Comparison of ENCODE assay signal across 2 cellular contexts in the genomic region with DNA sequence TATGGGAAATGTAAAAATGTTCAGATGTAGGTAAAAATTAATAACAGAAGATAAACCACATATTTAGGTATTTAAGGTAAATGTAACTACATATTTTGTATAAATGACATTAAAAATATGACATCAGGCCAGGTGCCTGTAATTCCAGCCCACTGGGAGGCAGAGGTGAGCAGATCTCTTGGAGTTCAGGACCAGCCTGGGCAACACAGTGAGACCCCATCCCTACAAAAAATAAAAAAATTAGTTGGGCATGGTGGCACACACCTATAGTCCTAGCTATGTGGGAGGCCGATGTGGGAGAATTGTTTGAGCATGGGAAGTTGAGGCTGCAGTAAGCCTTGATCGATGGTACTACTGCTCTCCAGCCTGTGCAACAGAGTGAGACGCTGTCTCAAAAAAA.
TF ChIP-seq lines count a peak whose summit lies in the region.

No MANE protein-coding gene starts in this region.

TF ChIP-seq in HepG2, 621 proteins besides CTCF, POLR2A, EP300 and RAD21:
- TF ChIP-seq, protein P1, sequence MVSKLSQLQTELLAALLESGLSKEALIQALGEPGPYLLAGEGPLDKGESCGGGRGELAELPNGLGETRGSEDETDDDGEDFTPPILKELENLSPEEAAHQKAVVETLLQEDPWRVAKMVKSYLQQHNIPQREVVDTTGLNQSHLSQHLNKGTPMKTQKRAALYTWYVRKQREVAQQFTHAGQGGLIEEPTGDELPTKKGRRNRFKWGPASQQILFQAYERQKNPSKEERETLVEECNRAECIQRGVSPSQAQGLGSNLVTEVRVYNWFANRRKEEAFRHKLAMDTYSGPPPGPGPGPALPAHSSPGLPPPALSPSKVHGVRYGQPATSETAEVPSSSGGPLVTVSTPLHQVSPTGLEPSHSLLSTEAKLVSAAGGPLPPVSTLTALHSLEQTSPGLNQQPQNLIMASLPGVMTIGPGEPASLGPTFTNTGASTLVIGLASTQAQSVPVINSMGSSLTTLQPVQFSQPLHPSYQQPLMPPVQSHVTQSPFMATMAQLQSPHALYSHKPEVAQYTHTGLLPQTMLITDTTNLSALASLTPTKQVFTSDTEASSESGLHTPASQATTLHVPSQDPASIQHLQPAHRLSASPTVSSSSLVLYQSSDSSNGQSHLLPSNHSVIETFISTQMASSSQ (IDR thresholded peaks at IDR 0.05; ENCODE audit: low read depth) = no peak
- TF ChIP-seq, protein P1 (CRISPR knock-in tag; IDR thresholded peaks at IDR 0.05; ENCODE audit: borderline replicate concordance) = no peak
- TF ChIP-seq ZNF121 (CRISPR knock-in tag; IDR thresholded peaks at IDR 0.05) (peak; percentile 70), MBD4 (IDR thresholded peaks at IDR 0.05; ENCODE audit: borderline replicate concordance, low read length) (no peak)
TF ChIP-seq in HepG2: peak in this region for 1.

TF ChIP-seq in GM23338, 12 proteins besides CTCF, POLR2A, EP300 and RAD21:
- no peak for TF ChIP-seq STAT1 (IDR thresholded peaks at IDR 0.05; ENCODE audit: unreplicated experiment)
- TF ChIP-seq, protein P2, sequence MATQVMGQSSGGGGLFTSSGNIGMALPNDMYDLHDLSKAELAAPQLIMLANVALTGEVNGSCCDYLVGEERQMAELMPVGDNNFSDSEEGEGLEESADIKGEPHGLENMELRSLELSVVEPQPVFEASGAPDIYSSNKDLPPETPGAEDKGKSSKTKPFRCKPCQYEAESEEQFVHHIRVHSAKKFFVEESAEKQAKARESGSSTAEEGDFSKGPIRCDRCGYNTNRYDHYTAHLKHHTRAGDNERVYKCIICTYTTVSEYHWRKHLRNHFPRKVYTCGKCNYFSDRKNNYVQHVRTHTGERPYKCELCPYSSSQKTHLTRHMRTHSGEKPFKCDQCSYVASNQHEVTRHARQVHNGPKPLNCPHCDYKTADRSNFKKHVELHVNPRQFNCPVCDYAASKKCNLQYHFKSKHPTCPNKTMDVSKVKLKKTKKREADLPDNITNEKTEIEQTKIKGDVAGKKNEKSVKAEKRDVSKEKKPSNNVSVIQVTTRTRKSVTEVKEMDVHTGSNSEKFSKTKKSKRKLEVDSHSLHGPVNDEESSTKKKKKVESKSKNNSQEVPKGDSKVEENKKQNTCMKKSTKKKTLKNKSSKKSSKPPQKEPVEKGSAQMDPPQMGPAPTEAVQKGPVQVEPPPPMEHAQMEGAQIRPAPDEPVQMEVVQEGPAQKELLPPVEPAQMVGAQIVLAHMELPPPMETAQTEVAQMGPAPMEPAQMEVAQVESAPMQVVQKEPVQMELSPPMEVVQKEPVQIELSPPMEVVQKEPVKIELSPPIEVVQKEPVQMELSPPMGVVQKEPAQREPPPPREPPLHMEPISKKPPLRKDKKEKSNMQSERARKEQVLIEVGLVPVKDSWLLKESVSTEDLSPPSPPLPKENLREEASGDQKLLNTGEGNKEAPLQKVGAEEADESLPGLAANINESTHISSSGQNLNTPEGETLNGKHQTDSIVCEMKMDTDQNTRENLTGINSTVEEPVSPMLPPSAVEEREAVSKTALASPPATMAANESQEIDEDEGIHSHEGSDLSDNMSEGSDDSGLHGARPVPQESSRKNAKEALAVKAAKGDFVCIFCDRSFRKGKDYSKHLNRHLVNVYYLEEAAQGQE (IDR thresholded peaks at IDR 0.05; ENCODE audit: unreplicated experiment) = no peak
- TF ChIP-seq, protein P3, sequence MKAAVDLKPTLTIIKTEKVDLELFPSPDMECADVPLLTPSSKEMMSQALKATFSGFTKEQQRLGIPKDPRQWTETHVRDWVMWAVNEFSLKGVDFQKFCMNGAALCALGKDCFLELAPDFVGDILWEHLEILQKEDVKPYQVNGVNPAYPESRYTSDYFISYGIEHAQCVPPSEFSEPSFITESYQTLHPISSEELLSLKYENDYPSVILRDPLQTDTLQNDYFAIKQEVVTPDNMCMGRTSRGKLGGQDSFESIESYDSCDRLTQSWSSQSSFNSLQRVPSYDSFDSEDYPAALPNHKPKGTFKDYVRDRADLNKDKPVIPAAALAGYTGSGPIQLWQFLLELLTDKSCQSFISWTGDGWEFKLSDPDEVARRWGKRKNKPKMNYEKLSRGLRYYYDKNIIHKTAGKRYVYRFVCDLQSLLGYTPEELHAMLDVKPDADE (IDR thresholded peaks at IDR 0.05) = no peak
- TF ChIP-seq JUNB (IDR thresholded peaks at IDR 0.05; ENCODE audit: unreplicated experiment) = no peak
- TF ChIP-seq POLR2AphosphoS5 (IDR thresholded peaks at IDR 0.05; ENCODE audit: low read depth) = no peak
- no peak for TF ChIP-seq ZNF114 (CRISPR knock-in tag; IDR thresholded peaks at IDR 0.05)
- TF ChIP-seq CREB1 (CRISPR knock-in tag; IDR thresholded peaks at IDR 0.05; ENCODE audit: low read depth) = no peak
- TF ChIP-seq ZNF331 (CRISPR knock-in tag; IDR thresholded peaks at IDR 0.05; ENCODE audit: low read depth) = no peak
- TF ChIP-seq EZH2 (IDR thresholded peaks at IDR 0.05; ENCODE audit: low read depth, unreplicated experiment) = no peak
- no peak for TF ChIP-seq NANOG (IDR thresholded peaks at IDR 0.05; ENCODE audit: borderline replicate concordance)
- TF ChIP-seq EZH2phosphoT487 (IDR thresholded peaks at IDR 0.05; ENCODE audit: unreplicated experiment) = no peak
- TF ChIP-seq, protein P4, sequence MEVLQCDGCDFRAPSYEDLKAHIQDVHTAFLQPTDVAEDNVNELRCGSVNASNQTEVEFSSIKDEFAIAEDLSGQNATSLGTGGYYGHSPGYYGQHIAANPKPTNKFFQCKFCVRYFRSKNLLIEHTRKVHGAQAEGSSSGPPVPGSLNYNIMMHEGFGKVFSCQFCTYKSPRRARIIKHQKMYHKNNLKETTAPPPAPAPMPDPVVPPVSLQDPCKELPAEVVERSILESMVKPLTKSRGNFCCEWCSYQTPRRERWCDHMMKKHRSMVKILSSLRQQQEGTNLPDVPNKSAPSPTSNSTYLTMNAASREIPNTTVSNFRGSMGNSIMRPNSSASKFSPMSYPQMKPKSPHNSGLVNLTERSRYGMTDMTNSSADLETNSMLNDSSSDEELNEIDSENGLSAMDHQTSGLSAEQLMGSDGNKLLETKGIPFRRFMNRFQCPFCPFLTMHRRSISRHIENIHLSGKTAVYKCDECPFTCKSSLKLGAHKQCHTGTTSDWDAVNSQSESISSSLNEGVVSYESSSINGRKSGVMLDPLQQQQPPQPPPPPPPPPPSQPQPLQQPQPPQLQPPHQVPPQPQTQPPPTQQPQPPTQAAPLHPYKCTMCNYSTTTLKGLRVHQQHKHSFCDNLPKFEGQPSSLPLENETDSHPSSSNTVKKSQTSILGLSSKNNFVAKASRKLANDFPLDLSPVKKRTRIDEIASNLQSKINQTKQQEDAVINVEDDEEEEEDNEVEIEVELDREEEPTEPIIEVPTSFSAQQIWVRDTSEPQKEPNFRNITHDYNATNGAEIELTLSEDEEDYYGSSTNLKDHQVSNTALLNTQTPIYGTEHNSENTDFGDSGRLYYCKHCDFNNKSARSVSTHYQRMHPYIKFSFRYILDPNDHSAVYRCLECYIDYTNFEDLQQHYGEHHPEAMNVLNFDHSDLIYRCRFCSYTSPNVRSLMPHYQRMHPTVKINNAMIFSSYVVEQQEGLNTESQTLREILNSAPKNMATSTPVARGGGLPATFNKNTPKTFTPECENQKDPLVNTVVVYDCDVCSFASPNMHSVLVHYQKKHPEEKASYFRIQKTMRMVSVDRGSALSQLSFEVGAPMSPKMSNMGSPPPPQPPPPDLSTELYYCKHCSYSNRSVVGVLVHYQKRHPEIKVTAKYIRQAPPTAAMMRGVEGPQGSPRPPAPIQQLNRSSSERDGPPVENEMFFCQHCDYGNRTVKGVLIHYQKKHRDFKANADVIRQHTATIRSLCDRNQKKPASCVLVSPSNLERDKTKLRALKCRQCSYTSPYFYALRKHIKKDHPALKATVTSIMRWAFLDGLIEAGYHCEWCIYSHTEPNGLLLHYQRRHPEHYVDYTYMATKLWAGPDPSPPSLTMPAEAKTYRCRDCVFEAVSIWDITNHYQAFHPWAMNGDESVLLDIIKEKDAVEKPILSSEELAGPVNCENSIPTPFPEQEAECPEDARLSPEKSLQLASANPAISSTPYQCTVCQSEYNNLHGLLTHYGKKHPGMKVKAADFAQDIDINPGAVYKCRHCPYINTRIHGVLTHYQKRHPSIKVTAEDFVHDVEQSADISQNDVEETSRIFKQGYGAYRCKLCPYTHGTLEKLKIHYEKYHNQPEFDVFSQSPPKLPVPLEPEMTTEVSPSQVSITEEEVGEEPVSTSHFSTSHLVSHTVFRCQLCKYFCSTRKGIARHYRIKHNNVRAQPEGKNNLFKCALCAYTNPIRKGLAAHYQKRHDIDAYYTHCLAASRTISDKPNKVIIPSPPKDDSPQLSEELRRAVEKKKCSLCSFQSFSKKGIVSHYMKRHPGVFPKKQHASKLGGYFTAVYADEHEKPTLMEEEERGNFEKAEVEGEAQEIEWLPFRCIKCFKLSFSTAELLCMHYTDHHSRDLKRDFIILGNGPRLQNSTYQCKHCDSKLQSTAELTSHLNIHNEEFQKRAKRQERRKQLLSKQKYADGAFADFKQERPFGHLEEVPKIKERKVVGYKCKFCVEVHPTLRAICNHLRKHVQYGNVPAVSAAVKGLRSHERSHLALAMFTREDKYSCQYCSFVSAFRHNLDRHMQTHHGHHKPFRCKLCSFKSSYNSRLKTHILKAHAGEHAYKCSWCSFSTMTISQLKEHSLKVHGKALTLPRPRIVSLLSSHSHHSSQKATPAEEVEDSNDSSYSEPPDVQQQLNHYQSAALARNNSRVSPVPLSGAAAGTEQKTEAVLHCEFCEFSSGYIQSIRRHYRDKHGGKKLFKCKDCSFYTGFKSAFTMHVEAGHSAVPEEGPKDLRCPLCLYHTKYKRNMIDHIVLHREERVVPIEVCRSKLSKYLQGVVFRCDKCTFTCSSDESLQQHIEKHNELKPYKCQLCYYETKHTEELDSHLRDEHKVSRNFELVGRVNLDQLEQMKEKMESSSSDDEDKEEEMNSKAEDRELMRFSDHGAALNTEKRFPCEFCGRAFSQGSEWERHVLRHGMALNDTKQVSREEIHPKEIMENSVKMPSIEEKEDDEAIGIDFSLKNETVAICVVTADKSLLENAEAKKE (CRISPR knock-in tag; IDR thresholded peaks at IDR 0.05) = no peak
